Comparison of ENCODE assay signal across 22 cellular contexts in the genomic region with DNA sequence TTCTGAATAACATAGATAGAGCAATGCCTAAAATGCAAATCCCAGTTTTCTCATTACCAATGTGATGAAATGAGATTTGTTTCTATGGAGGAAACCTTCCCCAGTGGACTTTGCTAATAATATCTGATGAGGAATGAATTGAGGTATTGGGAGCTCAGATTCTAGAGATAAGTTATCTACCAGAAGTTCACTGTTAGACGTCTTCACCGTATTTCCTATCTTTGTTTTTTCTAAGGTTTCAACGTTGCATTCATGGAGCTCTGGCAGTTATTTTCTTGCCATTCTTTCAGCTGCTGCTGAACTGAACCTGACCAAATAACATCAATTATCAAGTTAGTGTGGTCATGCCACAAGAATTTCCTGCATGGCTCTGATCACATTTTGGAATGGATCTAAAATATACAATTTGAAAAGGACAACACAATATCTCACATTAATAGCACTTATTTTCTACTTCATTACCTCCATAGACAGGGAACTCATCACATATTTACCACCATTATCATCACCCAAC.
A peak's percentile ranks its signal among the peaks of the same experiment; 100 is the strongest.
DNase-seq lines count a peak whose midpoint lies in the region; ATAC-seq, FAIRE-seq and TF ChIP-seq lines count a peak whose summit lies in the region.
"Had no signal": no experiment of that assay in that cellular context is flagged by ENCODE, and none has a peak within 500 bp of the region (broad histone marks: within the 10 kb centered on the region; RNA-seq: fewer than 3 reads in every experiment).

No MANE protein-coding gene starts in this region.

- 47% methylated on average over 3 of the region's 3 CpGs for WGBS in smooth muscle cell (ENCODE audit: low lambda C conversion rate)

- peak; percentile 77 for FAIRE-seq in endothelial cell of umbilical vein (lab: Jason Lieb, UNC)
- FAIRE-seq: A549, D721Med, GM12878, GM12892, GM18507 had no signal

- H4K20me1 ChIP-seq in endothelial cell of umbilical vein (replicated peaks; ENCODE audit: control insufficient read depth, extremely low read depth, insufficient read depth, low read length): no peaks in the 10 kb centered on the region
- no peaks in the 10 kb centered on the region for H4K20me1 ChIP-seq in smooth muscle cell (ENCODE audit: low read depth)
- H4K20me1 ChIP-seq in osteoblast (ENCODE audit: insufficient read depth, low read length): no peaks in the 10 kb centered on the region
- H4K20me1 ChIP-seq: BLaER1 treated with 17β-estradiol and CSF1 and Interleukin-3, amounts not matched to agents 10 nM and 100 nM had no signal

- no peaks in the 10 kb centered on the region for H3K9me1 ChIP-seq in endothelial cell of umbilical vein (replicated peaks; ENCODE audit: control insufficient read depth, extremely low read depth, insufficient read depth, low read length)

- H3K9ac ChIP-seq in endothelial cell of umbilical vein (replicated peaks; ENCODE audit: extremely low read depth, insufficient read depth, low read length) (peak overlapping the region; percentile 57), smooth muscle cell (ENCODE audit: low read depth) (no peak overlapping the region)
- H3K9ac ChIP-seq: BLaER1 treated with 17β-estradiol and CSF1 and Interleukin-3, amounts not matched to agents 10 nM and 100 nM had no signal

- POLR2A ChIA-PET in endothelial cell of umbilical vein (lab: Charles Lee): interaction anchor here (0.7 kb wide), 1 partner anchor 349 kb away, joined by 3 read pairs; no protein-coding TSS in a partner anchor

- H3K27me3 ChIP-seq in endothelial cell of umbilical vein (ENCODE audit: control insufficient read depth in 2 of 2, insufficient read depth in 2 of 2, low read length in 2 of 2) (no peaks in the 10 kb centered on the region), smooth muscle cell (ENCODE audit: low read depth) (no peaks in the 10 kb centered on the region), osteoblast (ENCODE audit: insufficient read depth, low read length) (no peaks in the 10 kb centered on the region)
- H3K27me3 ChIP-seq: BLaER1 treated with 17β-estradiol and CSF1 and Interleukin-3, amounts not matched to agents 10 nM and 100 nM had no signal

- H3K79me2 ChIP-seq in endothelial cell of umbilical vein (ENCODE audit: control insufficient read depth, insufficient read depth, low read length) (no peaks in the 10 kb centered on the region), smooth muscle cell (ENCODE audit: low read depth) (no peaks in the 10 kb centered on the region), osteoblast (ENCODE audit: insufficient read depth, low read length) (no peaks in the 10 kb centered on the region)

- no peaks in the 10 kb centered on the region for H3F3A ChIP-seq in smooth muscle cell (ENCODE audit: low read depth)

- TF ChIP-seq POLR2A in endothelial cell of umbilical vein (IDR thresholded peaks at IDR 0.05; ENCODE audit: low read depth, low read length): peak; percentile 40

- dilution Hi-C loops in endothelial cell of umbilical vein (cut with MboI; ENCODE audit: extremely low pct_ligation_motif_present, low sequenced_read_pairs): no loop called here

- TF ChIP-seq CTCF in endothelial cell of umbilical vein (IDR thresholded peaks at IDR 0.05; ENCODE audit: extremely low read depth in 1 of 2, insufficient read depth in 1 of 2, low read depth in 1 of 2, low read length in 2 of 2): no peak
- no peak for TF ChIP-seq CTCF in smooth muscle cell (IDR thresholded peaks at IDR 0.05; ENCODE audit: borderline replicate concordance, insufficient read depth, poor library complexity, severe bottlenecking)
- TF ChIP-seq CTCF in osteoblast (IDR thresholded peaks at IDR 0.05; ENCODE audit: extremely low read depth, low read depth, low read length): no peak

- TSS peak; percentile 50 for BruUV-seq in endothelial cell of umbilical vein (replicated peaks; lab: Mats Ljungman, UMichigan)

- peaks cover 28% of the 10 kb centered on the region for H3K4me1 ChIP-seq in endothelial cell of umbilical vein (ENCODE audit: control insufficient read depth, extremely low read depth, insufficient read depth, low read length)
- no peaks in the 10 kb centered on the region for H3K4me1 ChIP-seq in smooth muscle cell (ENCODE audit: low read depth)
- no peaks in the 10 kb centered on the region for H3K4me1 ChIP-seq in osteoblast (ENCODE audit: insufficient read depth, low read length)
- H3K4me1 ChIP-seq: A549; BLaER1 treated with 17β-estradiol and CSF1 and Interleukin-3, amounts not matched to agents 10 nM and 100 nM; Caco-2 had no signal

- intact Hi-C loops in endothelial cell of umbilical vein (cut with micrococcal nuclease): loop anchor here (1.0 to 5.0 kb wide), 4 partner anchors 34 to 721 kb away; partner anchors contain the start of genes DCAF16 and NCAPG

- H3K9me3 ChIP-seq in endothelial cell of umbilical vein (replicated peaks; ENCODE audit: control insufficient read depth, insufficient read depth, low read length) (no peaks in the 10 kb centered on the region), smooth muscle cell (replicated peaks; ENCODE audit: low read depth) (no peaks in the 10 kb centered on the region), osteoblast (ENCODE audit: low read depth, low read length) (no peaks in the 10 kb centered on the region)
- H3K9me3 ChIP-seq: A549; BLaER1 treated with 17β-estradiol and CSF1 and Interleukin-3, amounts not matched to agents 10 nM and 100 nM; Caco-2 had no signal

- H3K36me3 ChIP-seq in endothelial cell of umbilical vein (ENCODE audit: control insufficient read depth in 2 of 2, extremely low read depth in 1 of 2, insufficient read depth in 2 of 2, low read length in 2 of 2) (no peaks in the 10 kb centered on the region), smooth muscle cell (ENCODE audit: low read depth) (no peaks in the 10 kb centered on the region), osteoblast (ENCODE audit: insufficient read depth, low read length) (no peaks in the 10 kb centered on the region)
- H3K36me3 ChIP-seq: BLaER1 treated with 17β-estradiol and CSF1 and Interleukin-3, amounts not matched to agents 10 nM and 100 nM had no signal

- CTCF ChIA-PET in endothelial cell of umbilical vein (lab: Charles Lee): interaction anchor here (1.0 to 1.5 kb wide), 6 partner anchors 15 to 723 kb away, joined by 3 to 4 read pairs (median 3); partner anchors contain the start of genes DCAF16 and NCAPG

- H3K4me2 ChIP-seq in endothelial cell of umbilical vein (ENCODE audit: insufficient read depth, low read length): peak overlapping the region; percentile 85
- peak overlapping the region; percentile 40 for H3K4me2 ChIP-seq in smooth muscle cell
- no peak overlapping the region for H3K4me2 ChIP-seq in osteoblast (ENCODE audit: insufficient read depth, low read length)
- H3K4me2 ChIP-seq: A549; BLaER1 treated with 17β-estradiol and CSF1 and Interleukin-3, amounts not matched to agents 10 nM and 100 nM had no signal

- peak overlapping the region in 1 of 3 experiments; percentile 27 for H3K4me3 ChIP-seq in endothelial cell of umbilical vein (replicated peaks in 1 of 3; ENCODE audit: insufficient read depth in 1 of 3, low read depth in 1 of 3, low read length in 3 of 3)
- H3K4me3 ChIP-seq in smooth muscle cell: no peak overlapping the region
- no peak overlapping the region for H3K4me3 ChIP-seq in osteoblast (ENCODE audit: insufficient read depth, low read length)
- H3K4me3 ChIP-seq: A549; BLaER1 treated with 17β-estradiol and CSF1 and Interleukin-3, amounts not matched to agents 10 nM and 100 nM; GM12878 had no signal

- no peak for ATAC-seq in GM19328 (IDR thresholded peaks at IDR 0.05; ENCODE audit: unreplicated experiment)
- ATAC-seq: A549; CD8-positive, alpha-beta T cell; GM12878 had no signal

- peak; percentile 13 for DNase-seq in astrocyte of the hippocampus (ENCODE audit: low read depth, low spot score)
- peak; percentile 82 for DNase-seq in endothelial cell of umbilical vein (ENCODE audit: low read depth, low spot score)
- no peak for DNase-seq in smooth muscle cell (lab: John Stamatoyannopoulos, UW; ENCODE audit: unreplicated experiment)
- DNase-seq in osteoblast (ENCODE audit: insufficient read length, low spot score, missing footprints): no peak
- DNase-seq: AML-193; Caco-2; Calu3; CD4-positive, alpha-beta T cell; CD8-positive, alpha-beta T cell; DMS79; DND-41; EL; GDM1 had no signal

- H2AFZ ChIP-seq in endothelial cell of umbilical vein (ENCODE audit: low read depth, low read length) (peak overlapping the region; percentile 83), smooth muscle cell (ENCODE audit: low read depth) (no peak overlapping the region), osteoblast (ENCODE audit: low read length) (no peak overlapping the region)

- H3K27ac ChIP-seq in endothelial cell of umbilical vein (ENCODE audit: insufficient read depth, low read depth, low read length) (peak overlapping the region; percentile 74), smooth muscle cell (ENCODE audit: low read depth) (no peak overlapping the region), osteoblast (ENCODE audit: low read depth, low read length) (no peak overlapping the region)
- H3K27ac ChIP-seq: 22Rv1; A549; BLaER1 treated with 17β-estradiol and CSF1 and Interleukin-3, amounts not matched to agents 10 nM and 100 nM; C4-2B had no signal

TF ChIP-seq in endothelial cell of umbilical vein, 7 proteins besides CTCF, POLR2A, EP300 and RAD21:
- TF ChIP-seq GATA2 (IDR thresholded peaks at IDR 0.05; ENCODE audit: insufficient read depth, insufficient read length, low read depth, low read length) (peak; percentile 91), EZH2 (IDR thresholded peaks at IDR 0.05; ENCODE audit: borderline replicate concordance, low read depth, low read length, severe bottlenecking) (no peak), FOS (IDR thresholded peaks at IDR 0.05; ENCODE audit: borderline replicate concordance, insufficient read depth, low read length) (peak; percentile 49), JUN (IDR thresholded peaks at IDR 0.05; ENCODE audit: borderline replicate concordance, insufficient read depth, insufficient read length, low read depth) (peak; percentile 72)
TF ChIP-seq in endothelial cell of umbilical vein: peak in this region for 3.

Comparison
In these comparisons a context has a peak if more than half of its experiments do, and no peak if none do; other contexts are left out.
1. DNase-seq: peak in astrocyte of the hippocampus (single experiment) and endothelial cell of umbilical vein (single experiment); none in smooth muscle cell (single experiment) and osteoblast (single experiment).